ENCODE assay signal across 16 cellular contexts in the genomic region with DNA sequence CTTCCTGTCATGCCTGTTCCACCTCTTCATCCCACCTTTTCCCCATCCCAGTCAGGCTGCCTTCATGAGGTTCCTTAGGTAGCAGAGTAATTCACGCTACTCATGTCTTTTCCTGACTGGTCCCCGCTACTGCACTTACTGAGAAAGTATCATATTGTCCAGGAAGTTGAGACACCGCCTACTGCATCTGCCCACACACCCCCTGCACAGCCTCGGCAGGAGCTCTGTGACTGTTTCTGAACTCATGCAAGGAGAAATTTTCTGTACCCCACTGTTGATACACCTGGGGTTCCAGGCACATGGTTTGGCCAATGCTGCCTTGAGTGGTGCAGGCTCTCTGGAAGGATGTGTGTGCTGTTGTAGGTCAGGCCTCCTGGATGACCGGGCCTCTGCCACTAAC. TPM values are rescaled to one million over a fixed set of nuclear protein-coding genes. Genes with fewer than 3 reads are reported as not detected.
DNase-seq lines count a peak whose midpoint lies in the region; ATAC-seq, FAIRE-seq and TF ChIP-seq lines count a peak whose summit lies in the region.
"Had no signal": no experiment of that assay in that cellular context is flagged by ENCODE, and none has a peak within 500 bp of the region (broad histone marks: within the 10 kb centered on the region; RNA-seq: fewer than 3 reads in every experiment).

No MANE protein-coding gene starts in this region.

- no peaks in the 10 kb centered on the region for H3K36me3 ChIP-seq in KMS-11 (ENCODE audit: insufficient read depth)
- no peaks in the 10 kb centered on the region for H3K36me3 ChIP-seq in astrocyte (ENCODE audit: insufficient read depth, low read length)

- TF ChIP-seq CTCF in KMS-11 (conservative IDR thresholded peaks at IDR 0.05; ENCODE audit: low read depth, low read length): no peak
- TF ChIP-seq CTCF in astrocyte (IDR thresholded peaks at IDR 0.05; ENCODE audit: insufficient read depth, low read depth, low read length): no peak

- H3K27me3 Mint-ChIP-seq in activated CD8-positive, alpha-beta T cell treated with anti-CD3 and anti-CD28 coated beads, Interleukin-2, amount 10 ng/mL, durations not matched to agents 7 days and 5 days (ENCODE audit: low read depth): no peaks in the 10 kb centered on the region
- no peaks in the 10 kb centered on the region for H3K27me3 Mint-ChIP-seq in astrocyte (ENCODE audit: low read depth, unreplicated experiment)
- H3K27me3 Mint-ChIP-seq: brain, memory B cell had no signal

- POLR2A ChIA-PET in activated CD8-positive, alpha-beta T cell treated with anti-CD3 and anti-CD28 coated beads, Interleukin-2, amount 10 ng/mL, durations not matched to agents 7 days and 5 days (lab: Charles Lee): interaction anchor here (0.6 to 1.4 kb wide), 4 partner anchors 17 to 142 kb away, joined by 3 to 4 read pairs (median 3); no protein-coding TSS in a partner anchor

- CTCF ChIA-PET in activated CD8-positive, alpha-beta T cell treated with anti-CD3 and anti-CD28 coated beads, Interleukin-2, amount 10 ng/mL, durations not matched to agents 7 days and 5 days (lab: Charles Lee): interaction anchor here (0.5 to 5.4 kb wide), 33 partner anchors 9 to 620 kb away, joined by 3 to 72 read pairs (median 5); no protein-coding TSS in a partner anchor

- no peak for FAIRE-seq in astrocyte (lab: Jason Lieb, UNC)
- FAIRE-seq: endothelial cell of umbilical vein, pancreas had no signal

- H3K9ac ChIP-seq in KMS-11 (no peak overlapping the region), astrocyte (ENCODE audit: low read length) (no peak overlapping the region)

- H3K27me3 ChIP-seq in KMS-11 (ENCODE audit: insufficient read depth, low read depth) (no peaks in the 10 kb centered on the region), astrocyte (ENCODE audit: insufficient read depth, low read length) (no peaks in the 10 kb centered on the region)
- H3K27me3 ChIP-seq: pancreas, SJCRH30 had no signal

- H3K9me3 Mint-ChIP-seq in activated CD8-positive, alpha-beta T cell treated with anti-CD3 and anti-CD28 coated beads, Interleukin-2, amount 10 ng/mL, durations not matched to agents 7 days and 5 days (ENCODE audit: insufficient read depth): no peaks in the 10 kb centered on the region
- H3K9me3 Mint-ChIP-seq in astrocyte (ENCODE audit: unreplicated experiment): no peaks in the 10 kb centered on the region
- H3K9me3 Mint-ChIP-seq: brain, memory B cell, WTC11 had no signal

- H3K4me3 ChIP-seq in KMS-11 (IDR thresholded peaks at IDR 0.05; ENCODE audit: insufficient read depth, low read depth, low read length) (no peak overlapping the region), astrocyte (ENCODE audit: insufficient read depth, low read depth, low read length) (no peak overlapping the region)
- H3K4me3 ChIP-seq: pancreas, SJCRH30 had no signal

- H3K27ac ChIP-seq in KMS-11: peak overlapping the region; percentile 56; the same call in 1 of the 2 replicates
- peak overlapping the region; percentile 14 for H3K27ac ChIP-seq in astrocyte (ENCODE audit: low read depth, low read length)
- H3K27ac ChIP-seq: pancreas, SJCRH30 had no signal

- H4K20me1 ChIP-seq in KMS-11 (ENCODE audit: insufficient read depth) (no peaks in the 10 kb centered on the region), astrocyte (ENCODE audit: insufficient read depth, low read length) (no peaks in the 10 kb centered on the region)

- DNase-seq in activated CD8-positive, alpha-beta T cell treated with anti-CD3 and anti-CD28 coated beads, Interleukin-2, amount 10 ng/mL, durations not matched to agents 7 days and 5 days: peak; percentile 65
- no peak for DNase-seq in astrocyte (ENCODE audit: low read depth)
- peak; percentile 39 for DNase-seq in stimulated activated CD8-positive, alpha-beta memory T cell treated with anti-CD3 and anti-CD28 coated beads, Interleukin-12 subunit alpha, Interleukin-12 subunit beta, amount 100 ng/mL, for 4 hours (ENCODE audit: low read depth)
- DNase-seq in cerebellar nuclear complex (lab: John Stamatoyannopoulos, UW): no peak
- DNase-seq in NCI-H1694 (lab: John Stamatoyannopoulos, UW): no peak
- DNase-seq in HK-2 (ENCODE audit: unreplicated experiment): no peak
- no peak for DNase-seq in NOMO-1 (lab: John Stamatoyannopoulos, UW; ENCODE audit: unreplicated experiment in 2 of 2)
- DNase-seq: NCI-H1092, NCI-H69, pancreas, SJCRH30 had no signal

- H3K79me2 ChIP-seq in KMS-11 (ENCODE audit: insufficient read depth, low read depth) (no peaks in the 10 kb centered on the region), astrocyte (ENCODE audit: insufficient read depth, low read length) (no peaks in the 10 kb centered on the region)

- H3K4me1 Mint-ChIP-seq in activated CD8-positive, alpha-beta T cell treated with anti-CD3 and anti-CD28 coated beads, Interleukin-2, amount 10 ng/mL, durations not matched to agents 7 days and 5 days (ENCODE audit: low read depth): peaks cover 60% of the 10 kb centered on the region
- H3K4me1 Mint-ChIP-seq in astrocyte (ENCODE audit: low read depth, unreplicated experiment): peaks cover 23% of the 10 kb centered on the region
- H3K4me1 Mint-ChIP-seq: memory B cell, WTC11 had no signal

- H3K27ac Mint-ChIP-seq in activated CD8-positive, alpha-beta T cell treated with anti-CD3 and anti-CD28 coated beads, Interleukin-2, amount 10 ng/mL, durations not matched to agents 7 days and 5 days: peak overlapping the region; percentile 79
- peak overlapping the region; percentile 23 for H3K27ac Mint-ChIP-seq in astrocyte (ENCODE audit: unreplicated experiment)
- H3K27ac Mint-ChIP-seq: memory B cell had no signal

- H3K36me3 Mint-ChIP-seq in activated CD8-positive, alpha-beta T cell treated with anti-CD3 and anti-CD28 coated beads, Interleukin-2, amount 10 ng/mL, durations not matched to agents 7 days and 5 days (ENCODE audit: low read depth): peaks cover 54% of the 10 kb centered on the region
- peaks cover 8% of the 10 kb centered on the region for H3K36me3 Mint-ChIP-seq in astrocyte (ENCODE audit: low read depth, unreplicated experiment)

- H3K4me3 Mint-ChIP-seq in activated CD8-positive, alpha-beta T cell treated with anti-CD3 and anti-CD28 coated beads, Interleukin-2, amount 10 ng/mL, durations not matched to agents 7 days and 5 days: peak overlapping the region; percentile 48
- no peak overlapping the region for H3K4me3 Mint-ChIP-seq in astrocyte (ENCODE audit: unreplicated experiment)
- H3K4me3 Mint-ChIP-seq: brain, memory B cell, WTC11 had no signal

- no peak overlapping the region for H2AFZ ChIP-seq in KMS-11 (ENCODE audit: low read depth)
- no peak overlapping the region for H2AFZ ChIP-seq in astrocyte (ENCODE audit: low read depth, low read length)

- H3K4me1 ChIP-seq in KMS-11 (ENCODE audit: low read depth, poor library complexity, severe bottlenecking) (peaks cover 49% of the 10 kb centered on the region), astrocyte (ENCODE audit: insufficient read depth, low read length) (peaks cover 11% of the 10 kb centered on the region)
- H3K4me1 ChIP-seq: pancreas, SJCRH30 had no signal

- H3K4me2 ChIP-seq in KMS-11: no peak overlapping the region
- H3K4me2 ChIP-seq in astrocyte (ENCODE audit: low read length): no peak overlapping the region

- peak; percentile 66 for ATAC-seq in activated CD8-positive, alpha-beta T cell treated with anti-CD3 and anti-CD28 coated beads, Interleukin-2, amount 10 ng/mL, durations not matched to agents 7 days and 5 days

- no peaks in the 10 kb centered on the region for H3K9me3 ChIP-seq in astrocyte (ENCODE audit: insufficient read depth, low read depth, low read length)
- H3K9me3 ChIP-seq: pancreas, SJCRH30 had no signal

RNA-seq across cellular contexts. Expression of gene HADH, which starts 39.6 kb away (rescaled TPM):
- 10 to 100 TPM; 52.8 to 53.7 TPM for total RNA-seq in activated CD8-positive, alpha-beta T cell treated with anti-CD3 and anti-CD28 coated beads, Interleukin-2, amount 10 ng/mL, durations not matched to agents 7 days and 5 days
- 21.2 and 24.2 TPM in 2 replicates for total RNA-seq in astrocyte

Comparison
In these comparisons a context has a peak if more than half of its experiments do, and no peak if none do; other contexts are left out.
1. DNase-seq: peak in activated CD8-positive, alpha-beta T cell treated with anti-CD3 and anti-CD28 coated beads, Interleukin-2, amount 10 ng/mL, durations not matched to agents 7 days and 5 days (single experiment) and stimulated activated CD8-positive, alpha-beta memory T cell treated with anti-CD3 and anti-CD28 coated beads, Interleukin-12 subunit alpha, Interleukin-12 subunit beta, amount 100 ng/mL, for 4 hours (single experiment); none in astrocyte (single experiment), cerebellar nuclear complex (0 of 2), NCI-H1694 (single experiment), HK-2 (single experiment) and NOMO-1 (0 of 2).